Comparison of ENCODE assay signal across 29 cellular contexts in the genomic region with DNA sequence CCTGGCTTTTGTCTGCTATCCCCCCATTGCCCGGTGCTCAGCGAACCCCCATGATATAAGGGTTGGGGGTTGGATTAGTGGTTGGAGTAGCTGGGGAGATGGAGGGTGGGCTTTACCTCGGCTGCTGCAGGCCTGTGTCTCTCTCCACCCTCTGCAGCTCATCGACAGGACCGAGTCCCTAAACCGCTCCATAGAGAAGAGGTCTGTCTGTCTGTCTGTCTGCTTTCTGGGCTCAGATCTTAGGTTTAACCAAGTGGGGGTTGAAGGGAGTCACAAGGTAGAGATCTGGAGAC. TPM values are rescaled to one million over a fixed set of nuclear protein-coding genes. Genes with fewer than 3 reads are reported as not detected.
"Had no signal": no experiment of that assay in that cellular context is flagged by ENCODE, and none has a peak within 500 bp of the region (broad histone marks: within the 10 kb centered on the region; RNA-seq: fewer than 3 reads in every experiment).

No MANE protein-coding gene starts in this region.

- H3K4me3 Mint-ChIP-seq: activated CD4-positive, alpha-beta memory T cell treated with anti-CD3 and anti-CD28 coated beads, Interleukin-2, amount 10 ng/mL, durations not matched to agents 7 days and 5 days; activated CD4-positive, alpha-beta T cell treated with anti-CD3 and anti-CD28 coated beads, Interleukin-2, amount 10 ng/mL, durations not matched to agents 24 days and 14 days; activated naive CD8-positive, alpha-beta T cell; brain; central memory CD8-positive, alpha-beta T cell; IgD-negative memory B cell; T-helper 1 cell treated with Interleukin-12 subunit alpha and Interleukin-12 subunit beta and Interleukin-4 antibody, amounts not matched to agents 30 μg/mL and 1 μg/mL, for 36 hours had no signal

- H3K27ac Mint-ChIP-seq: activated CD4-positive, alpha-beta memory T cell treated with anti-CD3 and anti-CD28 coated beads, Interleukin-2, amount 10 ng/mL, durations not matched to agents 7 days and 5 days; activated CD4-positive, alpha-beta T cell treated with anti-CD3 and anti-CD28 coated beads, Interleukin-2, amount 10 ng/mL, durations not matched to agents 24 days and 14 days; activated naive CD8-positive, alpha-beta T cell; brain; IgD-negative memory B cell; T-helper 1 cell treated with Interleukin-12 subunit alpha and Interleukin-12 subunit beta and Interleukin-4 antibody, amounts not matched to agents 30 μg/mL and 1 μg/mL, for 36 hours had no signal

- H3K27me3 Mint-ChIP-seq: activated CD4-positive, alpha-beta memory T cell treated with anti-CD3 and anti-CD28 coated beads, Interleukin-2, amount 10 ng/mL, durations not matched to agents 7 days and 5 days; activated CD4-positive, alpha-beta T cell treated with anti-CD3 and anti-CD28 coated beads, Interleukin-2, amount 10 ng/mL, durations not matched to agents 24 days and 14 days; activated naive CD8-positive, alpha-beta T cell; central memory CD8-positive, alpha-beta T cell; IgD-negative memory B cell had no signal

- DNase-seq: activated CD4-positive, alpha-beta memory T cell treated with anti-CD3 and anti-CD28 coated beads, Interleukin-2, amount 10 ng/mL, durations not matched to agents 7 days and 5 days; activated CD4-positive, alpha-beta T cell treated with anti-CD3 and anti-CD28 coated beads for 1 hour; activated CD4-positive, alpha-beta T cell treated with anti-CD3 and anti-CD28 coated beads, Interleukin-2, amount 10 ng/mL, durations not matched to agents 24 days and 14 days; activated naive CD4-positive, alpha-beta T cell treated with Interleukin-2 at 50 U/mL for 16 hours; activated T-cell treated with anti-CD3 and anti-CD28 coated beads for 4 hours; amygdala; KG1; NCI-H1092; NCI-H1417; NCI-H2029; NCI-H2107; NCI-H2171 treated with DMSO at 0.1 percent for 48 hours; NCI-H226; NCI-H526; NCI-H82; OCI-M1; RPMI8226; SHP77 had no signal

- H3K36me3 Mint-ChIP-seq: activated naive CD8-positive, alpha-beta T cell; brain; IgD-negative memory B cell had no signal

- ATAC-seq: Panc1 had no signal

- H3K9me3 Mint-ChIP-seq: activated CD4-positive, alpha-beta memory T cell treated with anti-CD3 and anti-CD28 coated beads, Interleukin-2, amount 10 ng/mL, durations not matched to agents 7 days and 5 days; activated CD4-positive, alpha-beta T cell treated with anti-CD3 and anti-CD28 coated beads, Interleukin-2, amount 10 ng/mL, durations not matched to agents 24 days and 14 days; brain; central memory CD8-positive, alpha-beta T cell; IgD-negative memory B cell; T-helper 1 cell treated with Interleukin-12 subunit alpha and Interleukin-12 subunit beta and Interleukin-4 antibody, amounts not matched to agents 30 μg/mL and 1 μg/mL, for 36 hours had no signal

RNA-seq across cellular contexts. Expression of gene PRR33, which starts 7.6 kb away (rescaled TPM):
- total RNA-seq: activated CD4-positive, alpha-beta T cell treated with anti-CD3 and anti-CD28 coated beads, Interleukin-2, amount 10 ng/mL, durations not matched to agents 24 days and 14 days; astrocyte; MCF 10A; NCI-H460; SK-MEL-5 had no signal

RNA-seq across cellular contexts. Expression of gene LSP1, which starts 31.2 kb away (rescaled TPM):
- total RNA-seq: NCI-H460, SK-MEL-5 had no signal

RNA-seq across cellular contexts. Expression of gene TNNT3, which starts 35.4 kb away (rescaled TPM):
- total RNA-seq: astrocyte, MCF 10A, NCI-H460, SK-MEL-5 had no signal

RNA-seq across cellular contexts. Expression of gene TNNI2, which starts 45.3 kb away (rescaled TPM):
- total RNA-seq: activated CD4-positive, alpha-beta T cell treated with anti-CD3 and anti-CD28 coated beads, Interleukin-2, amount 10 ng/mL, durations not matched to agents 24 days and 14 days; astrocyte; NCI-H460; SK-MEL-5 had no signal

RNA-seq across cellular contexts. Expression of gene SYT8, which starts 49.3 kb away (rescaled TPM):
- total RNA-seq: activated CD4-positive, alpha-beta memory T cell treated with anti-CD3 and anti-CD28 coated beads, Interleukin-2, amount 10 ng/mL, durations not matched to agents 7 days and 5 days; activated CD4-positive, alpha-beta T cell treated with anti-CD3 and anti-CD28 coated beads, Interleukin-2, amount 10 ng/mL, durations not matched to agents 24 days and 14 days; activated CD8-positive, alpha-beta memory T cell treated with anti-CD3 and anti-CD28 coated beads for 36 hours; NCI-H460; SK-MEL-5 had no signal
